ENCODE assay signal across 29 cellular contexts in the genomic region with DNA sequence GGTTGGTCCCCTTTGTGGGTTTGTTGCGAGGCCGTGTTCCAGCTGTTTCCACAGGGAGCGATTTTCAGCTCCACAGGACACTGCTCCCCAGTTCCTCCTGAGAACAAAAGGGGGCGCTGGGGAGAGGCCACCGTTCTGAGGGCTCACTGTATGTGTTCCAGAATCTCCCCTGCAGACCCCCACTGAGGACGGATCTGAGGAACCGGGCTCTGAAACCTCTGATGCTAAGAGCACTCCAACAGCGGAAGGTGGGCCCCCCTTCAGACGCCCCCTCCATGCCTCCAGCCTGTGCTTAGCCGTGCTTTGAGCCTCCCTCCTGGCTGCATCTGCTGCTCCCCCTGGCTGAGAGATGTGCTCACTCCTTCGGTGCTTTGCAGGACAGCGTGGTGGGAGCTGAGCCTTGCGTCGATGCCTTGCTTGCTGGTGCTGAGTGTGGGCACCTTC. TPM values are rescaled to one million over a fixed set of nuclear protein-coding genes. Genes with fewer than 3 reads are reported as not detected.
DNase-seq lines count a peak whose midpoint lies in the region; ATAC-seq and TF ChIP-seq lines count a peak whose summit lies in the region.
"Had no signal": no experiment of that assay in that cellular context is flagged by ENCODE, and none has a peak within 500 bp of the region (broad histone marks: within the 10 kb centered on the region; RNA-seq: fewer than 3 reads in every experiment).

No MANE protein-coding gene starts in this region.

- no peaks in the 10 kb centered on the region for H4K20me1 ChIP-seq in neural progenitor cell (ENCODE audit: low read depth)

- H3K4me1 ChIP-seq in neural progenitor cell: no peaks in the 10 kb centered on the region

- H3K27me3 ChIP-seq in GM06990 (replicated peaks; ENCODE audit: control insufficient read depth, insufficient read depth, low read length) (peaks cover under 1% of the 10 kb centered on the region), neural progenitor cell (no peaks in the 10 kb centered on the region)
- H3K27me3 ChIP-seq: BLaER1 treated with 17β-estradiol and CSF1 and Interleukin-3, amounts not matched to agents 10 nM and 100 nM had no signal

- H3K27me3 Mint-ChIP-seq in HFFc6 (ENCODE audit: insufficient read depth) (peaks cover 45% of the 10 kb centered on the region), chondrocyte (ENCODE audit: low read depth) (peaks cover 19% of the 10 kb centered on the region), neural progenitor cell (ENCODE audit: insufficient read depth, low read depth) (peaks cover 4% of the 10 kb centered on the region)

- no peak for ATAC-seq in HG03457 (IDR thresholded peaks at IDR 0.05; ENCODE audit: unreplicated experiment)
- ATAC-seq: left colon; stimulated activated memory B cell treated with anti-CD40 and anti-IgM and Interleukin-4, amounts not matched to agents 10 μg/mL and 1 μg/mL and 100 μg/mL, for 72 hours had no signal

- peak overlapping the region; percentile 68 for H2AFZ ChIP-seq in neural progenitor cell (replicated peaks)
- H2AFZ ChIP-seq: GM23248 had no signal

- H3K4me3 Mint-ChIP-seq in HFFc6 (no peak overlapping the region), chondrocyte (ENCODE audit: unreplicated experiment) (no peak overlapping the region), neural progenitor cell (no peak overlapping the region)
- H3K4me3 Mint-ChIP-seq: activated B cell treated with CpG ODN at 0.5 μM for 24 hours; activated naive CD4-positive, alpha-beta T cell treated with anti-CD3 and anti-CD28 coated beads, Interleukin-2, amount 50 U/mL, for 24 hours; activated T-helper 1 cell treated with anti-CD3 and anti-CD28 coated beads, Interleukin-12 subunit alpha, Interleukin-12 subunit beta, Interleukin-2, Interleukin-4 antibody, amounts not matched to agents 30 ng/mL and 10 ng/mL and 1 ng/mL, durations not matched to agents 14 hours and 24 hours and 36 hours; stimulated activated memory B cell treated with anti-CD40 and anti-IgM and Interleukin-4, amounts not matched to agents 10 μg/mL and 1 μg/mL and 100 μg/mL, for 72 hours had no signal

- DNase-seq in GM06990 (ENCODE audit: extremely low read depth, insufficient read length) (no peak), HFFc6 (no peak), chondrocyte (ENCODE audit: low spot score) (peak; percentile 47), neural progenitor cell (ENCODE audit: low spot score) (peak; percentile 42), NCI-H510A (lab: John Stamatoyannopoulos, UW) (no peak), DMS79 treated with DMSO at 0.1 percent for 48 hours (lab: John Stamatoyannopoulos, UW) (no peak), activated gamma-delta T cell treated with Interleukin-2 at 50 U/mL for 16 hours (no peak)
- DNase-seq: ACHN; activated B cell treated with CpG ODN at 0.5 μM for 24 hours; activated CD4-positive, alpha-beta T cell treated with anti-CD3 and anti-CD28 coated beads, Interleukin-2, amount 50 U/mL, for 4 hours; dermis blood vessel endothelial cell; GM23248; left colon; NCI-H1092 treated with DMSO at 0.1 percent for 48 hours; NCI-H2029; NCI-H226; NCI-H774; occipital lobe; retina; stimulated activated CD4-positive, alpha-beta T cell treated with anti-CD3 and anti-CD28 coated beads, Interleukin-2, amount 100 ng/mL, for 48 hours had no signal

- H3K4me1 Mint-ChIP-seq in HFFc6 (ENCODE audit: low read depth) (no peaks in the 10 kb centered on the region), chondrocyte (ENCODE audit: low read depth) (no peaks in the 10 kb centered on the region), neural progenitor cell (no peaks in the 10 kb centered on the region)
- H3K4me1 Mint-ChIP-seq: activated naive CD4-positive, alpha-beta T cell treated with anti-CD3 and anti-CD28 coated beads, Interleukin-2, amount 50 U/mL, for 24 hours had no signal

- TF ChIP-seq CTCF in GM06990 (IDR thresholded peaks at IDR 0.05; ENCODE audit: insufficient read depth, low read length, poor library complexity, severe bottlenecking) (peak; percentile 3), HFFc6 (IDR thresholded peaks at IDR 0.05) (peak; percentile 19; the same call in 1 of the 2 replicates), chondrocyte (IDR thresholded peaks at IDR 0.05) (no peak), neural progenitor cell (IDR thresholded peaks at IDR 0.05) (peak; percentile 59)

- H3K9me3 Mint-ChIP-seq in HFFc6 (peaks cover 5% of the 10 kb centered on the region; the same call in 1 of the 2 replicates), chondrocyte (ENCODE audit: low read depth) (peaks cover 3% of the 10 kb centered on the region), neural progenitor cell (no peaks in the 10 kb centered on the region)
- H3K9me3 Mint-ChIP-seq: activated B cell treated with CpG ODN at 0.5 μM for 24 hours; activated naive CD4-positive, alpha-beta T cell treated with anti-CD3 and anti-CD28 coated beads, Interleukin-2, amount 50 U/mL, for 24 hours; activated T-helper 1 cell treated with anti-CD3 and anti-CD28 coated beads, Interleukin-12 subunit alpha, Interleukin-12 subunit beta, Interleukin-2, Interleukin-4 antibody, amounts not matched to agents 30 ng/mL and 10 ng/mL and 1 ng/mL, durations not matched to agents 14 hours and 24 hours and 36 hours had no signal

- no peak overlapping the region for H3K27ac ChIP-seq in neural progenitor cell
- H3K27ac ChIP-seq: BLaER1 treated with 17β-estradiol and CSF1 and Interleukin-3, amounts not matched to agents 10 nM and 100 nM; GM23248; HL-60 had no signal

- H3K36me3 Mint-ChIP-seq in HFFc6 (ENCODE audit: low read depth) (no peaks in the 10 kb centered on the region), chondrocyte (ENCODE audit: low read depth) (peaks cover 9% of the 10 kb centered on the region), neural progenitor cell (no peaks in the 10 kb centered on the region)
- H3K36me3 Mint-ChIP-seq: activated naive CD4-positive, alpha-beta T cell treated with anti-CD3 and anti-CD28 coated beads, Interleukin-2, amount 50 U/mL, for 24 hours; stimulated activated memory B cell treated with anti-CD40 and anti-IgM and Interleukin-4, amounts not matched to agents 10 μg/mL and 1 μg/mL and 100 μg/mL, for 72 hours had no signal

- no peak overlapping the region for H3K9ac ChIP-seq in neural progenitor cell
- H3K9ac ChIP-seq: BLaER1 treated with 17β-estradiol and CSF1 and Interleukin-3, amounts not matched to agents 10 nM and 100 nM; GM23248 had no signal

- H3F3A ChIP-seq in neural progenitor cell (ENCODE audit: low read depth): no peaks in the 10 kb centered on the region

- H3K79me2 ChIP-seq in neural progenitor cell (ENCODE audit: low read depth): no peaks in the 10 kb centered on the region

- no peak overlapping the region for H3K27ac Mint-ChIP-seq in HFFc6
- H3K27ac Mint-ChIP-seq in chondrocyte (ENCODE audit: unreplicated experiment): no peak overlapping the region
- H3K27ac Mint-ChIP-seq in neural progenitor cell: no peak overlapping the region
- H3K27ac Mint-ChIP-seq: activated B cell treated with CpG ODN at 0.5 μM for 24 hours; activated naive CD4-positive, alpha-beta T cell treated with anti-CD3 and anti-CD28 coated beads, Interleukin-2, amount 50 U/mL, for 24 hours; activated T-helper 1 cell treated with anti-CD3 and anti-CD28 coated beads, Interleukin-12 subunit alpha, Interleukin-12 subunit beta, Interleukin-2, Interleukin-4 antibody, amounts not matched to agents 30 ng/mL and 10 ng/mL and 1 ng/mL, durations not matched to agents 14 hours and 24 hours and 36 hours; stimulated activated memory B cell treated with anti-CD40 and anti-IgM and Interleukin-4, amounts not matched to agents 10 μg/mL and 1 μg/mL and 100 μg/mL, for 72 hours had no signal

- H3K9me3 ChIP-seq in neural progenitor cell (ENCODE audit: low read depth): no peaks in the 10 kb centered on the region

- no peak overlapping the region for H3K4me2 ChIP-seq in neural progenitor cell

- H3K36me3 ChIP-seq in GM06990 (ENCODE audit: control insufficient read depth, insufficient read depth, low read length) (no peaks in the 10 kb centered on the region), neural progenitor cell (no peaks in the 10 kb centered on the region)
- H3K36me3 ChIP-seq: BLaER1 treated with 17β-estradiol and CSF1 and Interleukin-3, amounts not matched to agents 10 nM and 100 nM had no signal

- no peak overlapping the region for H3K4me3 ChIP-seq in GM06990 (replicated peaks; ENCODE audit: low read depth, low read length)
- no peak overlapping the region for H3K4me3 ChIP-seq in neural progenitor cell
- H3K4me3 ChIP-seq: BLaER1 treated with 17β-estradiol and CSF1 and Interleukin-3, amounts not matched to agents 10 nM and 100 nM; GM23248 had no signal

RNA-seq across cellular contexts. Expression of gene STH, which starts 27.3 kb away (rescaled TPM):
- total RNA-seq in HFFc6 (2021; fragmentation: NEBNext Ultra II Directional; extraction: Animal tissue kit (Norgen Biotek cat#: 25700)): not detected
- total RNA-seq in chondrocyte (not detected in 3 replicates), neural progenitor cell (ENCODE audit: low replicate concordance) (not detected in 2 replicates)
- total RNA-seq: activated B cell treated with CpG ODN at 0.5 μM for 24 hours; activated T-helper 1 cell treated with anti-CD3 and anti-CD28 coated beads, Interleukin-12 subunit alpha, Interleukin-12 subunit beta, Interleukin-2, Interleukin-4 antibody, amounts not matched to agents 30 ng/mL and 10 ng/mL and 1 ng/mL, durations not matched to agents 14 hours and 24 hours and 36 hours; aorta; cardiac septum; dermis blood vessel endothelial cell; GM23248; left colon; ureter had no signal

Comparison
In these comparisons a context has a peak if more than half of its experiments do, and no peak if none do; other contexts are left out.
1. DNase-seq: peak in chondrocyte (single experiment) and neural progenitor cell (single experiment); none in GM06990 (single experiment), HFFc6 (single experiment), NCI-H510A (single experiment), DMS79 treated with DMSO at 0.1 percent for 48 hours (single experiment) and activated gamma-delta T cell treated with Interleukin-2 at 50 U/mL for 16 hours (single experiment).